Comparison of ENCODE assay signal across 1 cellular context in genomic region chr6:45555981-45556771, GRCh38.
TF ChIP-seq lines count a peak whose summit lies in the region.

No MANE protein-coding gene starts in this region.

TF ChIP-seq in GM23338, 12 proteins besides CTCF, POLR2A, EP300 and RAD21 (continued from another document):
- no peak for TF ChIP-seq ETS1 (IDR thresholded peaks at IDR 0.05)
- TF ChIP-seq, protein P1, sequence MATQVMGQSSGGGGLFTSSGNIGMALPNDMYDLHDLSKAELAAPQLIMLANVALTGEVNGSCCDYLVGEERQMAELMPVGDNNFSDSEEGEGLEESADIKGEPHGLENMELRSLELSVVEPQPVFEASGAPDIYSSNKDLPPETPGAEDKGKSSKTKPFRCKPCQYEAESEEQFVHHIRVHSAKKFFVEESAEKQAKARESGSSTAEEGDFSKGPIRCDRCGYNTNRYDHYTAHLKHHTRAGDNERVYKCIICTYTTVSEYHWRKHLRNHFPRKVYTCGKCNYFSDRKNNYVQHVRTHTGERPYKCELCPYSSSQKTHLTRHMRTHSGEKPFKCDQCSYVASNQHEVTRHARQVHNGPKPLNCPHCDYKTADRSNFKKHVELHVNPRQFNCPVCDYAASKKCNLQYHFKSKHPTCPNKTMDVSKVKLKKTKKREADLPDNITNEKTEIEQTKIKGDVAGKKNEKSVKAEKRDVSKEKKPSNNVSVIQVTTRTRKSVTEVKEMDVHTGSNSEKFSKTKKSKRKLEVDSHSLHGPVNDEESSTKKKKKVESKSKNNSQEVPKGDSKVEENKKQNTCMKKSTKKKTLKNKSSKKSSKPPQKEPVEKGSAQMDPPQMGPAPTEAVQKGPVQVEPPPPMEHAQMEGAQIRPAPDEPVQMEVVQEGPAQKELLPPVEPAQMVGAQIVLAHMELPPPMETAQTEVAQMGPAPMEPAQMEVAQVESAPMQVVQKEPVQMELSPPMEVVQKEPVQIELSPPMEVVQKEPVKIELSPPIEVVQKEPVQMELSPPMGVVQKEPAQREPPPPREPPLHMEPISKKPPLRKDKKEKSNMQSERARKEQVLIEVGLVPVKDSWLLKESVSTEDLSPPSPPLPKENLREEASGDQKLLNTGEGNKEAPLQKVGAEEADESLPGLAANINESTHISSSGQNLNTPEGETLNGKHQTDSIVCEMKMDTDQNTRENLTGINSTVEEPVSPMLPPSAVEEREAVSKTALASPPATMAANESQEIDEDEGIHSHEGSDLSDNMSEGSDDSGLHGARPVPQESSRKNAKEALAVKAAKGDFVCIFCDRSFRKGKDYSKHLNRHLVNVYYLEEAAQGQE (IDR thresholded peaks at IDR 0.05; ENCODE audit: unreplicated experiment): no peak
- TF ChIP-seq STAT1 (IDR thresholded peaks at IDR 0.05; ENCODE audit: unreplicated experiment): no peak
- no peak for TF ChIP-seq NANOG (IDR thresholded peaks at IDR 0.05; ENCODE audit: borderline replicate concordance)
